1 cellular context compared by ENCODE assay signal in genomic region chr11:123439616-123440015, GRCh38.
TF ChIP-seq lines count a peak whose summit lies in the region.

No MANE protein-coding gene starts in this region.

TF ChIP-seq in SK-N-SH, 30 proteins besides CTCF, POLR2A, EP300 and RAD21 (continued from another document):
- TF ChIP-seq, protein P1, sequence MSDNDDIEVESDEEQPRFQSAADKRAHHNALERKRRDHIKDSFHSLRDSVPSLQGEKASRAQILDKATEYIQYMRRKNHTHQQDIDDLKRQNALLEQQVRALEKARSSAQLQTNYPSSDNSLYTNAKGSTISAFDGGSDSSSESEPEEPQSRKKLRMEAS (IDR thresholded peaks at IDR 0.05; ENCODE audit: low read depth): no peak
- TF ChIP-seq GATA2 (CRISPR knock-in tag; IDR thresholded peaks at IDR 0.05) (no peak), FOXM1 (IDR thresholded peaks at IDR 0.05; ENCODE audit: low read depth) (no peak), RFX5 (IDR thresholded peaks at IDR 0.05; ENCODE audit: low read length) (no peak), MXI1 (IDR thresholded peaks at IDR 0.05; ENCODE audit: low read depth, low read length) (no peak), TAF1 (IDR thresholded peaks at IDR 0.05; ENCODE audit: borderline replicate concordance, low read depth, low read length) (no peak), NRF1 (IDR thresholded peaks at IDR 0.05; ENCODE audit: low read depth, low read length) (no peak), FOXJ3 (CRISPR knock-in tag; IDR thresholded peaks at IDR 0.05) (no peak), RXRA (IDR thresholded peaks at IDR 0.05; ENCODE audit: borderline replicate concordance, low read depth) (no peak), FOSL2 (IDR thresholded peaks at IDR 0.05; ENCODE audit: borderline replicate concordance, low read depth) (no peak)
TF ChIP-seq in SK-N-SH: peak in this region for 0.
